12 cellular contexts compared by ENCODE assay signal in the genomic region with DNA sequence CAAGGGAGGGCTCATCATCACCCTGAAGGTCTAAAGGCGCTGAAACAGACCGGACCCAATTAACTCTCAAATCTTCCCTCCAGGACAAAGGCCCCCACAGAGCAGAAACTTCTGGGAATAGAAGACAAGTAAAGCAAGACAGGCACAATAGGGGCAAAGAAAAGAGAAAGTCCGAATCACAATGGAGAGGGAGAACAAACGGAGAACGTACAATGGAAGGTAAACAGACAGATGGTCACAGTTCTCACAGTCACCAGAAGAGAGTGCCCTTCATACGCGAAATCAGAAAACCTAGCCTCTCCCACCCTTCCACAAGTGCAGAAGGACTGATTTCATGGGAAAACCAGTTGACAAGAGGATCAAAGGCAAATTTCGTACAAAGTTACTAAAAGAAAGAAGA. TPM values are rescaled to one million over a fixed set of nuclear protein-coding genes. Genes with fewer than 3 reads are reported as not detected.
"Had no signal": no experiment of that assay in that cellular context is flagged by ENCODE, and none has a peak within 500 bp of the region (broad histone marks: within the 10 kb centered on the region; RNA-seq: fewer than 3 reads in every experiment).

No MANE protein-coding gene starts in this region.

RNA-seq across cellular contexts. Expression of gene PNMA6F, which starts 35.9 kb away (rescaled TPM):
- total RNA-seq: stomach, subcutaneous adipose tissue, suprapubic skin, thoracic aorta, thyroid gland, transverse colon, upper lobe of left lung, upper lobe of right lung, ureter, urinary bladder, uterus, vagina had no signal
- polyA plus RNA-seq: stomach, urinary bladder had no signal
